Comparison of ENCODE assay signal across 23 cellular contexts in the genomic region with DNA sequence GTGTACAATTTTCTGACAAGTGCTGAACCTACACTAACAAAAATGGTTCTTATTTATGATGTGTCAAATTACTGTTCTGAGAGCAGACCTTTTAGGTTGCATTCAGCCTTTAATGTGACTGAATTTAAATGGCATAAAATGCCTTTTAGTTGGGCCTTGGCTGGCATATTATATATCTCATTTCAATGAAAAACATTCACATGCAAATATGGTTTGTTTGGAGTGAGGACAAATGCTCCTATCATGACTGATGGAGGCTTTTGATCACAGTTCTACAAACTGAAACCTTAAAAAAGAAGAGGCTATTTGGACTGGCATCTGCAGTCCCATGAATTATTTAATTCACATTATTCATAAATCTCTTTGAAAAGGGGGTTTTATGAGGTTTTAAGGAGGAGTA.
DNase-seq lines count a peak whose midpoint lies in the region; TF ChIP-seq lines count a peak whose summit lies in the region.
"Had no signal": no experiment of that assay in that cellular context is flagged by ENCODE, and none has a peak within 500 bp of the region (broad histone marks: within the 10 kb centered on the region; RNA-seq: fewer than 3 reads in every experiment).

No MANE protein-coding gene starts in this region.

- TF ChIP-seq CTCF in brain (conservative IDR thresholded peaks at IDR 0.05) (no peak), GM10248 (IDR thresholded peaks at IDR 0.05; ENCODE audit: control extremely low read depth, extremely low read depth, low read depth, missing control alignments) (no peak), dorsolateral prefrontal cortex (IDR thresholded peaks at IDR 0.05 in 54 of 56, conservative IDR thresholded peaks at IDR 0.05 in 2 of 56; ENCODE audit: low read depth in 1 of 56, partially characterized antibody in 56 of 56) (no peak)

- DNase-seq in NCI-H1092 (lab: John Stamatoyannopoulos, UW): peak; percentile 75
- peak; percentile 74 for DNase-seq in NCI-H1436 (lab: John Stamatoyannopoulos, UW)
- DNase-seq in NCI-H526 (lab: John Stamatoyannopoulos, UW): peak; percentile 48 to 60
- DNase-seq in GM10248 (ENCODE audit: extremely low spot score): no peak
- no peak for DNase-seq in dorsolateral prefrontal cortex
- DNase-seq in activated T-cell treated with anti-CD3 and anti-CD28 coated beads, Interleukin-2, amount 50 U/mL, for 48 hours: no peak
- no peak for DNase-seq in activated naive CD4-positive, alpha-beta T cell treated with anti-CD3 and anti-CD28 coated beads, Interleukin-2, amount 10 ng/mL, durations not matched to agents 7 days and 5 days
- DNase-seq: ACHN; CD4-positive, alpha-beta T cell; COR-L47; DND-41; HCEC 1CT; MM.1S; NCI-H2029; NCI-H2227 treated with DMSO at 0.1 percent for 48 hours; NCI-H524; Peyer's patch; T-helper 1 cell had no signal

- peak overlapping the region; percentile 15 to 91 (median 48) for H3K27ac Mint-ChIP-seq in brain
- no peak overlapping the region for H3K27ac Mint-ChIP-seq in activated naive CD4-positive, alpha-beta T cell treated with anti-CD3 and anti-CD28 coated beads, Interleukin-2, amount 10 ng/mL, durations not matched to agents 7 days and 5 days
- H3K27ac Mint-ChIP-seq: CD4-positive, alpha-beta T cell; GM23338 had no signal

- peak overlapping the region in 2 of 5 experiments; percentile 27 to 45 for H3K4me3 Mint-ChIP-seq in brain
- H3K4me3 Mint-ChIP-seq in activated naive CD4-positive, alpha-beta T cell treated with anti-CD3 and anti-CD28 coated beads, Interleukin-2, amount 10 ng/mL, durations not matched to agents 7 days and 5 days: no peak overlapping the region
- H3K4me3 Mint-ChIP-seq: CD4-positive, alpha-beta T cell; GM23338 had no signal

- H3K27me3 ChIP-seq in dorsolateral prefrontal cortex: no peaks in the 10 kb centered on the region
- H3K27me3 ChIP-seq: BLaER1, Peyer's patch, SJSA1 had no signal

- peak overlapping the region in 1 of 59 donors; percentile 21 for H3K4me3 ChIP-seq in dorsolateral prefrontal cortex
- H3K4me3 ChIP-seq: BLaER1, GM23338, K562, Peyer's patch, SJSA1 had no signal

- no peaks in the 10 kb centered on the region for H3K9me3 Mint-ChIP-seq in brain
- peaks cover 1% of the 10 kb centered on the region for H3K9me3 Mint-ChIP-seq in activated naive CD4-positive, alpha-beta T cell treated with anti-CD3 and anti-CD28 coated beads, Interleukin-2, amount 10 ng/mL, durations not matched to agents 7 days and 5 days
- H3K9me3 Mint-ChIP-seq: GM23338 had no signal

- CTCF ChIA-PET in GM10248 (lab: Yijun Ruan, JAX): no interaction called here
- CTCF ChIA-PET in activated naive CD4-positive, alpha-beta T cell treated with anti-CD3 and anti-CD28 coated beads, Interleukin-2, amount 10 ng/mL, durations not matched to agents 7 days and 5 days (lab: Charles Lee): no interaction called here

- peaks cover 33% of the 10 kb centered on the region for H3K4me1 Mint-ChIP-seq in brain
- H3K4me1 Mint-ChIP-seq in activated naive CD4-positive, alpha-beta T cell treated with anti-CD3 and anti-CD28 coated beads, Interleukin-2, amount 10 ng/mL, durations not matched to agents 7 days and 5 days: no peaks in the 10 kb centered on the region

- no peak overlapping the region for H3K27ac ChIP-seq in dorsolateral prefrontal cortex
- H3K27ac ChIP-seq: BLaER1, Peyer's patch, SJSA1 had no signal

- no peaks in the 10 kb centered on the region for H3K36me3 Mint-ChIP-seq in brain
- H3K36me3 Mint-ChIP-seq in activated naive CD4-positive, alpha-beta T cell treated with anti-CD3 and anti-CD28 coated beads, Interleukin-2, amount 10 ng/mL, durations not matched to agents 7 days and 5 days: no peaks in the 10 kb centered on the region

- no peaks in the 10 kb centered on the region for H3K27me3 Mint-ChIP-seq in brain
- no peaks in the 10 kb centered on the region for H3K27me3 Mint-ChIP-seq in activated naive CD4-positive, alpha-beta T cell treated with anti-CD3 and anti-CD28 coated beads, Interleukin-2, amount 10 ng/mL, durations not matched to agents 7 days and 5 days
- H3K27me3 Mint-ChIP-seq: CD4-positive, alpha-beta T cell had no signal

- intact Hi-C loops in dorsolateral prefrontal cortex (cut with DNase I): no loop called here

- POLR2A ChIA-PET in GM10248 (lab: Yijun Ruan, JAX): no interaction called here

Comparison
In these comparisons a context has a peak if more than half of its experiments do, and no peak if none do; other contexts are left out.
1. DNase-seq: peak in NCI-H1092 (single experiment), NCI-H1436 (single experiment) and NCI-H526 (2 of 2); none in GM10248 (single experiment), dorsolateral prefrontal cortex (0 of 10), activated T-cell treated with anti-CD3 and anti-CD28 coated beads, Interleukin-2, amount 50 U/mL, for 48 hours (0 of 2) and activated naive CD4-positive, alpha-beta T cell treated with anti-CD3 and anti-CD28 coated beads, Interleukin-2, amount 10 ng/mL, durations not matched to agents 7 days and 5 days (single experiment).